Comparison of ENCODE assay signal across 16 cellular contexts in the genomic region with DNA sequence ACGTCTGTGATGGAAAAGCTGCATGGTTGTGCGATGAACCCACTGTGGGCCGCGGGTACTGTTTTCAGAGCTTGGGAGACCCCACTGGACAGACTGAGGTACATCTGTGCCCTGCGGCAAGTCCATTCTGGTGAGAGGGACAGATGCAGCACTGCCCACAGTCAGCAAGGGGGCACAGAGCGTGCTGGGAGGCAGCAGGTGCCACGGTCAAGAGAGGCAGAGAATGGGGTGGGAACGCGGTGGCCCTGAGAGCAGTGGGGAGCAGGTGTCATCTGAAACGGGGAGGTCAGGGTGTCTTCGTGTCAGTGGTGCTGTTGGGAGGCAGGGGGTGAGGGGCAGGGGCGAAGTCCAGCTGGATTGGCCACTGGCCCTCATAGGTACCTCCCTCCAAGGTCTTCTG. TPM values are rescaled to one million over a fixed set of nuclear protein-coding genes. Genes with fewer than 3 reads are reported as not detected.
DNase-seq lines count a peak whose midpoint lies in the region; ATAC-seq and FAIRE-seq lines count a peak whose summit lies in the region.
"Had no signal": no experiment of that assay in that cellular context is flagged by ENCODE, and none has a peak within 500 bp of the region (broad histone marks: within the 10 kb centered on the region; RNA-seq: fewer than 3 reads in every experiment).

No MANE protein-coding gene starts in this region.

- DNase-seq in activated naive CD4-positive, alpha-beta T cell treated with Interleukin-2 at 50 U/mL for 16 hours, result no peak
- DNase-seq in T-cell, result no peak
- peak; percentile 77 for DNase-seq in mesenteric fat pad (ENCODE audit: low spot score)
- DNase-seq in HTR-8/SVneo (ENCODE audit: insufficient read length, low spot score), result no peak
- DNase-seq in small intestine, result no peak
- no peak for DNase-seq in T1000 (lab: John Stamatoyannopoulos, UW)
- DNase-seq: ACHN, H7, Karpas-422, MM.1S, NCI-H1105, NCI-H187 treated with DMSO at 0.1 percent for 48 hours, NCI-H446 had no signal

- peaks cover 12 to 23% of the 10 kb centered on the region in 2 donors for H3K36me3 ChIP-seq in small intestine (ENCODE audit: control insufficient read depth in 2 of 2, insufficient read depth in 2 of 2, low read length in 2 of 2)

- no peaks in the 10 kb centered on the region for H3K9me3 Mint-ChIP-seq in activated naive CD4-positive, alpha-beta T cell treated with anti-CD3 and anti-CD28 coated beads, Interleukin-2, amount 50 U/mL, for 24 hours
- no peaks in the 10 kb centered on the region for H3K9me3 Mint-ChIP-seq in T-cell
- no peaks in the 10 kb centered on the region for H3K9me3 Mint-ChIP-seq in stimulated activated memory B cell treated with anti-CD40 and anti-IgM and Interleukin-4, amounts not matched to agents 10 μg/mL and 1 μg/mL and 100 μg/mL, for 72 hours

- no peak overlapping the region for H3K27ac ChIP-seq in small intestine (ENCODE audit: low read depth in 1 of 2, low read length in 1 of 2)
- H3K27ac ChIP-seq: RWPE1 had no signal

- H3K27me3 ChIP-seq in small intestine (ENCODE audit: control insufficient read depth in 2 of 2, insufficient read depth in 2 of 2, low read length in 2 of 2), result no peaks in the 10 kb centered on the region

- H3K27ac Mint-ChIP-seq in activated naive CD4-positive, alpha-beta T cell treated with anti-CD3 and anti-CD28 coated beads, Interleukin-2, amount 50 U/mL, for 24 hours, result peak overlapping the region; percentile 23
- peak overlapping the region; percentile 6 to 55 for H3K27ac Mint-ChIP-seq in T-cell
- H3K27ac Mint-ChIP-seq in stimulated activated memory B cell treated with anti-CD40 and anti-IgM and Interleukin-4, amounts not matched to agents 10 μg/mL and 1 μg/mL and 100 μg/mL, for 72 hours, result peak overlapping the region; percentile 32

- FAIRE-seq in HTR-8/SVneo (lab: Jason Lieb, UNC), result no peak
- FAIRE-seq in small intestine (lab: Jason Lieb, UNC), result no peak

- no peaks in the 10 kb centered on the region for H3K27me3 Mint-ChIP-seq in activated naive CD4-positive, alpha-beta T cell treated with anti-CD3 and anti-CD28 coated beads, Interleukin-2, amount 50 U/mL, for 24 hours
- no peaks in the 10 kb centered on the region for H3K27me3 Mint-ChIP-seq in T-cell
- H3K27me3 Mint-ChIP-seq in stimulated activated memory B cell treated with anti-CD40 and anti-IgM and Interleukin-4, amounts not matched to agents 10 μg/mL and 1 μg/mL and 100 μg/mL, for 72 hours, result no peaks in the 10 kb centered on the region

- H3K4me1 ChIP-seq in small intestine (ENCODE audit: control insufficient read depth in 2 of 2, insufficient read depth in 1 of 2, low read depth in 1 of 2, low read length in 1 of 2), result no peaks in the 10 kb centered on the region

- WGBS in small intestine, 3 donors, result 90 to 94% (median 92%) methylated on average over 12 of the region's 12 CpGs

- H3K4me1 Mint-ChIP-seq in activated naive CD4-positive, alpha-beta T cell treated with anti-CD3 and anti-CD28 coated beads, Interleukin-2, amount 50 U/mL, for 24 hours, result peaks cover 38% of the 10 kb centered on the region
- H3K4me1 Mint-ChIP-seq in T-cell, result peaks cover 35 to 50% (median 49%) of the 10 kb centered on the region in 3 donors
- peaks cover 56% of the 10 kb centered on the region for H3K4me1 Mint-ChIP-seq in stimulated activated memory B cell treated with anti-CD40 and anti-IgM and Interleukin-4, amounts not matched to agents 10 μg/mL and 1 μg/mL and 100 μg/mL, for 72 hours

- no peak overlapping the region for H3K4me3 Mint-ChIP-seq in activated naive CD4-positive, alpha-beta T cell treated with anti-CD3 and anti-CD28 coated beads, Interleukin-2, amount 50 U/mL, for 24 hours
- no peak overlapping the region for H3K4me3 Mint-ChIP-seq in T-cell
- H3K4me3 Mint-ChIP-seq in stimulated activated memory B cell treated with anti-CD40 and anti-IgM and Interleukin-4, amounts not matched to agents 10 μg/mL and 1 μg/mL and 100 μg/mL, for 72 hours, result no peak overlapping the region

- no peak for ATAC-seq in T-cell (replicated peaks in 1 of 4)
- no peak for ATAC-seq in stimulated activated memory B cell treated with anti-CD40 and anti-IgM and Interleukin-4, amounts not matched to agents 10 μg/mL and 1 μg/mL and 100 μg/mL, for 72 hours

- H3K36me3 Mint-ChIP-seq in activated naive CD4-positive, alpha-beta T cell treated with anti-CD3 and anti-CD28 coated beads, Interleukin-2, amount 50 U/mL, for 24 hours, result peaks cover 7% of the 10 kb centered on the region
- peaks cover 25% of the 10 kb centered on the region for H3K36me3 Mint-ChIP-seq in T-cell
- H3K36me3 Mint-ChIP-seq in stimulated activated memory B cell treated with anti-CD40 and anti-IgM and Interleukin-4, amounts not matched to agents 10 μg/mL and 1 μg/mL and 100 μg/mL, for 72 hours, result peaks cover 44% of the 10 kb centered on the region

- no peaks in the 10 kb centered on the region for H3K9me3 ChIP-seq in small intestine (ENCODE audit: control insufficient read depth, low read depth)

- CTCF ChIA-PET in T-cell (lab: Charles Lee), result no interaction called here

- POLR2A ChIA-PET in T-cell (lab: Charles Lee), result no interaction called here

- no peak overlapping the region for H3K4me3 ChIP-seq in small intestine (ENCODE audit: low read depth in 1 of 2, low read length in 2 of 2)

RNA-seq across cellular contexts. Expression of a gene that starts 32.0 kb away (rescaled TPM):
- 10 to 100 TPM; 38.3 to 67.8 (median 57.7) TPM for total RNA-seq in T-cell
- 24.5 TPM for total RNA-seq in mesenteric fat pad
- polyA plus RNA-seq in small intestine, result 10 to 100 TPM; 17.7 to 23.0 (median 18.9) TPM

RNA-seq across cellular contexts. Expression of a gene that starts 56.4 kb away (rescaled TPM):
- 100 to 1,000 TPM in 3 of 5 donors, 10 to 100 TPM in 2; 77.4 to 155 (median 125) TPM for total RNA-seq in T-cell
- total RNA-seq in mesenteric fat pad, result 30.8 TPM
- 10 to 100 TPM; 43.7 to 59.7 (median 59.7) TPM for polyA plus RNA-seq in small intestine
